ENCODE assay signal across 8 cellular contexts in the genomic region with DNA sequence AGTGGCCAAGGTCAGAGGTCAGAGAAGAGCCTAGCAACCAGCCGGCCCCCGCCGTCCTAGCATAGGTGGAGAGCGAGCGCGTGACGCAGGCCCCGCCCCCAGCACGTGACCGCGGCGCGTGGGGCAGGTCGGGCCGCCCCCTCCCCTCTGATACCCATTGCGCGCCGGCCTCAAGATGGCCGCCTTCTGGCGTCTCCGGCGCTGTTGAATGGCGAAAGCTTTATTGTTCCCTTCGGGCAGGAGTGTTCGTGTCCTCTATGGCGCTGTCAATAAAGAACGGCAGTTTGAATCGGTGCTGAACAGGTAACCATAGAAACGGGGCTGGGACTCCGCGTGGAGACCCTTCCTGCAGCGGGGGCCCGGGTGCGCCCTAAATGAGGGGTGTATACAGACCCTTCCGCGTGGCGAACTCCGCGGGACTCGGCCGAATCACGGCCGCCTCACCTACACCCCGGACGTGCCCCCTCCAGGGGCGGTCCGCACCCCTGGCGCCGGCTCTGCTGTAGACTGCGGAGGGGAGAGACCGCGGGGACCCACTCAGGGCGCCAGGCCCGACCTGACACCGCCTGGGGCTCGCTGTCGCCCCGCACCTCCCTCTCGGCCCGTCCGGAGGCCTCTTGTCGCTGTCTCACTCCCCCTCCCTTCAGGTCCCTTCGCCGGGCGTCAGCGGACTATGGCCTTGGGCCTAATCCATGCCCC. TPM values are rescaled to one million over a fixed set of nuclear protein-coding genes. Genes with fewer than 3 reads are reported as not detected.
DNase-seq lines count a peak whose midpoint lies in the region; ATAC-seq and TF ChIP-seq lines count a peak whose summit lies in the region.

Gene ZBTB40 (plus strand): TSS at position 150 of the 699 bp plus-strand sequence. CDS start 38,098 bp downstream, outside the sequence.

- H3K9me2 ChIP-seq in GM23248 (ENCODE audit: insufficient read depth): no peaks in the 10 kb centered on the region

- H3K4me1 Mint-ChIP-seq in naive thymus-derived CD4-positive, alpha-beta T cell: peaks cover 11 to 52% (median 47%) of the 10 kb centered on the region in 7 donors
- peaks cover 40% of the 10 kb centered on the region for H3K4me1 Mint-ChIP-seq in stimulated activated memory B cell treated with anti-CD40 and anti-IgM and Interleukin-4, amounts not matched to agents 10 μg/mL and 1 μg/mL and 100 μg/mL, for 72 hours

- CTCF ChIA-PET in naive thymus-derived CD4-positive, alpha-beta T cell (lab: Charles Lee): no interaction called here

- peaks cover 0 to 5% (median 3%) of the 10 kb centered on the region in 5 donors for H3K36me3 Mint-ChIP-seq in naive thymus-derived CD4-positive, alpha-beta T cell
- H3K36me3 Mint-ChIP-seq in stimulated activated memory B cell treated with anti-CD40 and anti-IgM and Interleukin-4, amounts not matched to agents 10 μg/mL and 1 μg/mL and 100 μg/mL, for 72 hours: peaks cover 5% of the 10 kb centered on the region

- H3K4me1 ChIP-seq in DND-41 (ENCODE audit: insufficient read depth, low read length) (peaks cover 24% of the 10 kb centered on the region), GM23248 (ENCODE audit: insufficient read depth) (peaks cover 23% of the 10 kb centered on the region), fibroblast of lung (ENCODE audit: control insufficient read depth, extremely low read depth, insufficient read depth, low read length) (peaks cover 9% of the 10 kb centered on the region)
- peaks cover 4 to 10% of the 10 kb centered on the region in 2 donors for H3K4me1 ChIP-seq in naive thymus-derived CD4-positive, alpha-beta T cell (ENCODE audit: control insufficient read depth in 2 of 2, insufficient read depth in 2 of 2, low read length in 2 of 2)

- H4K20me1 ChIP-seq in DND-41 (ENCODE audit: insufficient read depth, low read length): no peaks in the 10 kb centered on the region
- no peaks in the 10 kb centered on the region for H4K20me1 ChIP-seq in GM23248 (ENCODE audit: insufficient read depth)
- H4K20me1 ChIP-seq in fibroblast of lung (ENCODE audit: control insufficient read depth, extremely low read depth, insufficient read depth, low read length): no peaks in the 10 kb centered on the region

- DNase-seq in DND-41 (peak; percentile 96), GM23248 (peak; percentile 98), Kasumi-1 (lab: John Stamatoyannopoulos, UW) (peak; percentile 93 to 94), RPMI8226 (peak; percentile 98), fibroblast of lung (ENCODE audit: low read depth in 2 of 2) (peak; percentile 99)
- DNase-seq in activated T-helper 1 cell treated with anti-CD3 and anti-CD28 coated beads, Interleukin-2, amount 50 U/mL, for 16 hours (ENCODE audit: low read depth in 1 of 2, low spot score in 1 of 2): peak; percentile 84 to 91
- DNase-seq in naive thymus-derived CD4-positive, alpha-beta T cell: peak; percentile 92 to 96 (median 94)

- H3K9me3 ChIP-seq in DND-41 (ENCODE audit: insufficient read depth, low read length, severe bottlenecking) (peaks cover 3% of the 10 kb centered on the region), GM23248 (ENCODE audit: low read depth) (no peaks in the 10 kb centered on the region), fibroblast of lung (ENCODE audit: control insufficient read depth, insufficient read depth, low read depth, low read length) (no peaks in the 10 kb centered on the region)
- no peaks in the 10 kb centered on the region for H3K9me3 ChIP-seq in naive thymus-derived CD4-positive, alpha-beta T cell (ENCODE audit: control insufficient read depth in 2 of 3, low read length in 3 of 3)

- H3F3A ChIP-seq in GM23248 (ENCODE audit: insufficient read depth): peaks cover 34% of the 10 kb centered on the region

- H3K79me2 ChIP-seq in DND-41 (ENCODE audit: insufficient read depth, low read length) (peaks cover 44% of the 10 kb centered on the region), GM23248 (ENCODE audit: insufficient read depth) (peaks cover 43% of the 10 kb centered on the region), fibroblast of lung (ENCODE audit: control insufficient read depth, insufficient read depth, low read length) (peaks cover 10% of the 10 kb centered on the region)

- H3K4me2 ChIP-seq in DND-41 (ENCODE audit: insufficient read depth, low read length): peak within 1 kb of the TSS; percentile 82
- peak within 1 kb of the TSS; percentile 90 for H3K4me2 ChIP-seq in GM23248 (ENCODE audit: unreplicated experiment)
- peak within 1 kb of the TSS; percentile 95 for H3K4me2 ChIP-seq in fibroblast of lung (ENCODE audit: extremely low read depth, insufficient read depth, low read length)

- intact Hi-C loops in naive thymus-derived CD4-positive, alpha-beta T cell (cut with micrococcal nuclease): loop anchor here (1.0 to 10.0 kb wide), 9 partner anchors 23 to 1790 kb away; partner anchors contain the start of genes HP1BP3 (in 2 of the 2), USP48 (in 2 of the 2), CDC42 (in 1 of the 2) and DDOST (in 1 of the 2)

- H3K4me3 ChIP-seq in DND-41 (ENCODE audit: low read depth in 1 of 2, low read length in 2 of 2): peak within 1 kb of the TSS; percentile 81 to 84
- H3K4me3 ChIP-seq in GM23248: peak within 1 kb of the TSS; percentile 92
- peak within 1 kb of the TSS; percentile 68 to 98 (median 82) for H3K4me3 ChIP-seq in fibroblast of lung (replicated peaks in 1 of 4; ENCODE audit: control extremely low read depth in 1 of 4, insufficient read depth in 1 of 4, low read depth in 3 of 4, low read length in 4 of 4)
- H3K4me3 ChIP-seq in naive thymus-derived CD4-positive, alpha-beta T cell (ENCODE audit: low read length): peak within 1 kb of the TSS; percentile 83

- no peaks in the 10 kb centered on the region for H3K27me3 ChIP-seq in DND-41 (ENCODE audit: insufficient read depth, low read length, poor library complexity)
- no peaks in the 10 kb centered on the region for H3K27me3 ChIP-seq in GM23248 (replicated peaks; ENCODE audit: insufficient read depth)
- H3K27me3 ChIP-seq in fibroblast of lung (ENCODE audit: control insufficient read depth, insufficient read depth, low read length): no peaks in the 10 kb centered on the region
- no peaks in the 10 kb centered on the region for H3K27me3 ChIP-seq in naive thymus-derived CD4-positive, alpha-beta T cell (ENCODE audit: control insufficient read depth in 2 of 2, insufficient read depth in 2 of 2, low read length in 2 of 2)

- TF ChIP-seq CTCF in DND-41 (IDR thresholded peaks at IDR 0.05; ENCODE audit: borderline replicate concordance, extremely low read depth, low read length, poor library complexity, severe bottlenecking) (no peak), fibroblast of lung (conservative IDR thresholded peaks at IDR 0.05 in 1 of 2, IDR thresholded peaks at IDR 0.05 in 1 of 2; ENCODE audit: low read depth in 1 of 2, low read length in 2 of 2) (no peak)

- 1% methylated on average over 52 to 61 of the region's 66 CpGs for WGBS in GM23248 (ENCODE audit: low coverage in 1 of 2, low lambda C conversion rate in 2 of 2, missing lambda C conversion rate in 2 of 2), 2 experiments

- POLR2A ChIA-PET in naive thymus-derived CD4-positive, alpha-beta T cell (lab: Charles Lee): interaction anchor here (0.6 kb wide), 1 partner anchor 956 kb away, joined by 4 read pairs; no protein-coding TSS in a partner anchor

- H3K4me3 Mint-ChIP-seq in naive thymus-derived CD4-positive, alpha-beta T cell: peak within 1 kb of the TSS; percentile 86 to 98 (median 92)
- H3K4me3 Mint-ChIP-seq in stimulated activated memory B cell treated with anti-CD40 and anti-IgM and Interleukin-4, amounts not matched to agents 10 μg/mL and 1 μg/mL and 100 μg/mL, for 72 hours: peak within 1 kb of the TSS; percentile 99

- H2AFZ ChIP-seq in DND-41 (ENCODE audit: low read depth, low read length) (peak within 1 kb of the TSS; percentile 82), GM23248 (peak within 1 kb of the TSS; percentile 99), fibroblast of lung (ENCODE audit: low read length) (peak within 1 kb of the TSS; percentile 89)

- peaks cover 0 to 4% (median 0%) of the 10 kb centered on the region in 5 donors for H3K27me3 Mint-ChIP-seq in naive thymus-derived CD4-positive, alpha-beta T cell
- H3K27me3 Mint-ChIP-seq in stimulated activated memory B cell treated with anti-CD40 and anti-IgM and Interleukin-4, amounts not matched to agents 10 μg/mL and 1 μg/mL and 100 μg/mL, for 72 hours: no peaks in the 10 kb centered on the region

- H3K9me3 Mint-ChIP-seq in naive thymus-derived CD4-positive, alpha-beta T cell: peaks cover 0 to 5% (median 0%) of the 10 kb centered on the region in 11 donors
- peaks cover 4% of the 10 kb centered on the region for H3K9me3 Mint-ChIP-seq in stimulated activated memory B cell treated with anti-CD40 and anti-IgM and Interleukin-4, amounts not matched to agents 10 μg/mL and 1 μg/mL and 100 μg/mL, for 72 hours

- in situ Hi-C loops in GM23248 (cut with MboI): no loop called here

- H3K9ac ChIP-seq in DND-41 (ENCODE audit: low read depth, low read length): peak within 1 kb of the TSS; percentile 76
- peak within 1 kb of the TSS; percentile 94 for H3K9ac ChIP-seq in GM23248
- H3K9ac ChIP-seq in fibroblast of lung (ENCODE audit: insufficient read depth, low read length): peak within 1 kb of the TSS; percentile 62

- H3K27ac ChIP-seq in DND-41 (ENCODE audit: low read length) (peak within 1 kb of the TSS; percentile 74), GM23248 (peak within 1 kb of the TSS; percentile 89), fibroblast of lung (ENCODE audit: insufficient read depth, low read length) (peak within 1 kb of the TSS; percentile 80)
- peak within 1 kb of the TSS; percentile 85 for H3K27ac ChIP-seq in naive thymus-derived CD4-positive, alpha-beta T cell (ENCODE audit: low read depth, low read length)

- peak; percentile 94 for ATAC-seq in DND-41 (ENCODE audit: insufficient read depth, low read depth)
- ATAC-seq in naive thymus-derived CD4-positive, alpha-beta T cell: peak; percentile 98
- peak; percentile 98 for ATAC-seq in stimulated activated memory B cell treated with anti-CD40 and anti-IgM and Interleukin-4, amounts not matched to agents 10 μg/mL and 1 μg/mL and 100 μg/mL, for 72 hours

- H3K27ac Mint-ChIP-seq in naive thymus-derived CD4-positive, alpha-beta T cell: peak within 1 kb of the TSS; percentile 91 to 98 (median 95)
- H3K27ac Mint-ChIP-seq in stimulated activated memory B cell treated with anti-CD40 and anti-IgM and Interleukin-4, amounts not matched to agents 10 μg/mL and 1 μg/mL and 100 μg/mL, for 72 hours: peak within 1 kb of the TSS; percentile 98

- no peaks in the 10 kb centered on the region; the same call in 1 of the 2 replicates for H3K36me3 ChIP-seq in DND-41 (ENCODE audit: insufficient read depth, low read length)
- H3K36me3 ChIP-seq in GM23248 (ENCODE audit: low read depth): no peaks in the 10 kb centered on the region
- no peaks in the 10 kb centered on the region for H3K36me3 ChIP-seq in fibroblast of lung (ENCODE audit: control insufficient read depth, insufficient read depth, low read length)
- peaks cover 0 to 6% (median 0%) of the 10 kb centered on the region in 3 experiments for H3K36me3 ChIP-seq in naive thymus-derived CD4-positive, alpha-beta T cell (ENCODE audit: control insufficient read depth in 2 of 3, insufficient read depth in 3 of 3, low read length in 3 of 3)

RNA-seq across cellular contexts. Expression of gene ZBTB40, which starts in this region (rescaled TPM):
- total RNA-seq in GM23248 (2014; rRNA removed; shearing (Covaris generic)): 8.1 and 9.9 TPM in 2 replicates
- polyA plus RNA-seq in GM23248 (2016; fragmentation: Nextera tagmentation; extraction: Ambion mirVana): 2.5 and 3.3 TPM in 2 replicates
- 9.5 and 12.4 TPM in 2 replicates for total RNA-seq in fibroblast of lung
- polyA plus RNA-seq in fibroblast of lung: 3.4 and 3.5 TPM in 2 replicates
- 4.3 and 4.6 TPM in 2 replicates for polyA plus RNA-seq in fibroblast of lung (2012)
- 12.4 and 21.2 TPM in 2 replicates for polyA minus RNA-seq in fibroblast of lung (ENCODE audit: low replicate concordance)
- 10 to 100 TPM; 23.1 to 60.6 (median 43.5) TPM for total RNA-seq in naive thymus-derived CD4-positive, alpha-beta T cell
- 1 to 10 TPM; 5.7 to 6.2 TPM for polyA plus RNA-seq in naive thymus-derived CD4-positive, alpha-beta T cell

Comparison
In these comparisons a context has a peak if more than half of its experiments do, and no peak if none do; other contexts are left out.
1. Peak in every context shown above with its lines: DNase-seq, ATAC-seq, H3K4me3 ChIP-seq and H3K27ac ChIP-seq.